In genomic region chr7:113086928-113087277, GRCh38 we compare ENCODE assay signal across 11 cellular contexts. TPM values are rescaled to one million over a fixed set of nuclear protein-coding genes. Genes with fewer than 3 reads are reported as not detected.
DNase-seq lines count a peak whose midpoint lies in the region; ATAC-seq and TF ChIP-seq lines count a peak whose summit lies in the region.
"Had no signal": no experiment of that assay in that cellular context is flagged by ENCODE, and none has a peak within 500 bp of the region (broad histone marks: within the 10 kb centered on the region; RNA-seq: fewer than 3 reads in every experiment).

No MANE protein-coding gene starts in this region.

- no peak overlapping the region for H3K27ac ChIP-seq in right cardiac atrium (ENCODE audit: low read length)

- no peak for TF ChIP-seq CTCF in HFF-Myc (IDR thresholded peaks at IDR 0.05; ENCODE audit: low read depth, low read length, missing control alignments)

- no peak overlapping the region for H3K27ac Mint-ChIP-seq in activated naive CD8-positive, alpha-beta T cell
- H3K27ac Mint-ChIP-seq: T-helper 1 cell treated with Interleukin-12 subunit alpha and Interleukin-12 subunit beta and Interleukin-4 antibody, amounts not matched to agents 30 μg/mL and 1 μg/mL, for 36 hours had no signal

- no peaks in the 10 kb centered on the region for H3K9me3 ChIP-seq in right cardiac atrium (ENCODE audit: control insufficient read depth, low read length)

- H3K27me3 ChIP-seq in right cardiac atrium (ENCODE audit: control insufficient read depth, insufficient read depth) = no peaks in the 10 kb centered on the region

- H3K4me3 Mint-ChIP-seq in activated naive CD8-positive, alpha-beta T cell = peak overlapping the region; percentile 62
- H3K4me3 Mint-ChIP-seq: T-helper 1 cell treated with Interleukin-12 subunit alpha and Interleukin-12 subunit beta and Interleukin-4 antibody, amounts not matched to agents 30 μg/mL and 1 μg/mL, for 36 hours had no signal

- H3K4me3 ChIP-seq in HFF-Myc (replicated peaks; ENCODE audit: low read depth, low read length) = peak overlapping the region; percentile 52
- peak overlapping the region; percentile 82 for H3K4me3 ChIP-seq in right cardiac atrium (ENCODE audit: low read length)
- H3K4me3 ChIP-seq in skeletal muscle cell (ENCODE audit: low read depth, low read length) = peak overlapping the region; percentile 68

- H3K9me3 Mint-ChIP-seq in activated naive CD8-positive, alpha-beta T cell (ENCODE audit: low read depth) = no peaks in the 10 kb centered on the region
- H3K9me3 Mint-ChIP-seq: T-helper 1 cell treated with Interleukin-12 subunit alpha and Interleukin-12 subunit beta and Interleukin-4 antibody, amounts not matched to agents 30 μg/mL and 1 μg/mL, for 36 hours had no signal

- WGBS in right cardiac atrium = 48% methylated on average over 3 of the region's 3 CpGs

- ATAC-seq in right cardiac atrium (no peak), HG03135 (IDR thresholded peaks at IDR 0.05; ENCODE audit: unreplicated experiment) (no peak), left colon (no peak), HG03432 (IDR thresholded peaks at IDR 0.05; ENCODE audit: unreplicated experiment) (no peak)
- ATAC-seq: HCT116 had no signal

- no peaks in the 10 kb centered on the region for H3K4me1 ChIP-seq in right cardiac atrium (ENCODE audit: control insufficient read depth, insufficient read depth, low read length)

- peaks cover 41% of the 10 kb centered on the region for H3K27me3 Mint-ChIP-seq in activated naive CD8-positive, alpha-beta T cell

- peaks cover 10% of the 10 kb centered on the region for H3K4me1 Mint-ChIP-seq in activated naive CD8-positive, alpha-beta T cell (ENCODE audit: low read depth)

- H3K36me3 Mint-ChIP-seq in activated naive CD8-positive, alpha-beta T cell = no peaks in the 10 kb centered on the region

- intact Hi-C loops in right cardiac atrium (cut with DNase I) (no loop called here), left colon (cut with DNase I, micrococcal nuclease) (no loop called here)

- DNase-seq in HFF-Myc (ENCODE audit: extremely low read depth, low read depth) (no peak), right cardiac atrium (no peak), skeletal muscle cell (ENCODE audit: low read depth) (no peak), left colon (no peak), mucosa of gallbladder (ENCODE audit: low spot score) (no peak)
- DNase-seq: MM.1S had no signal

RNA-seq across cellular contexts. Expression of gene GPR85, which starts 0.3 kb away (rescaled TPM):
- total RNA-seq in right cardiac atrium (1 to 10 TPM; 3.2 to 4.0 (median 3.6) TPM), left colon (under 1 TPM in 1 of 2 donors, not detected in 1; 0.75 TPM), mucosa of gallbladder (0.69 TPM)
- 4.4 TPM for polyA plus RNA-seq in right cardiac atrium

RNA-seq across cellular contexts. Expression of gene SMIM30, which starts 31.5 kb away (rescaled TPM):
- total RNA-seq in right cardiac atrium (100 to 1,000 TPM; 107 to 135 (median 111) TPM), left colon (10 to 100 TPM; 24.8 to 25.7 TPM), mucosa of gallbladder (43.3 TPM)
- 271 TPM for polyA plus RNA-seq in right cardiac atrium
